Comparison of ENCODE assay signal across 17 cellular contexts in the genomic region with DNA sequence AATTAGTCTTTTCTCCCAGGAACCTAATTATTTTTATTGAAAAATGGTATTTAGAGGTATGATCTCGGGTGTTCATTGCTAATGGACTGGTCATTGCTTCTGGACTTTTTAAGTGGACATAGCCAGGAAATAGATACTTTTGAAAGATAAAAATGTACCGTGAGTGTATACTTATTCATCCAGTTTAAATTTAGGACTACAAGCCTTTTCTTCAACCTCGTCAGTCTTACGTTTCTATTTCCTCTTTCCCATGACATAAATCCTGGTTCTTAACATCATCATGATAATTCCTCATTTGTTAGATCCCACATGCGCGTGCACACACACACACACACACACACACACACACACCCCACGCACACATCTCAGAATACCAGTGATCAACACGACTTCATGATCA. TPM values are rescaled to one million over a fixed set of nuclear protein-coding genes. Genes with fewer than 3 reads are reported as not detected.
DNase-seq lines count a peak whose midpoint lies in the region; ATAC-seq and TF ChIP-seq lines count a peak whose summit lies in the region.
"Had no signal": no experiment of that assay in that cellular context is flagged by ENCODE, and none has a peak within 500 bp of the region (broad histone marks: within the 10 kb centered on the region; RNA-seq: fewer than 3 reads in every experiment).

No MANE protein-coding gene starts in this region.

- H3K4me3 ChIP-seq in IMR-90 (ENCODE audit: insufficient read depth, low read depth, low read length) (no peak overlapping the region), mesodermal cell (ENCODE audit: extremely low read depth, insufficient read depth, low read length, poor library complexity, severe bottlenecking) (no peak overlapping the region)
- H3K4me3 ChIP-seq: A549, HAP-1 had no signal

- no peak overlapping the region; the same call in 1 of the 2 replicates for H3K18ac ChIP-seq in IMR-90 (ENCODE audit: low read depth, low read length)

- H2BK5ac ChIP-seq in IMR-90 (ENCODE audit: low read depth, low read length, poor library complexity, severe bottlenecking): no peak overlapping the region

- no peaks in the 10 kb centered on the region for H3K9me3 Mint-ChIP-seq in chondrocyte (ENCODE audit: low read depth)
- peaks cover 4% of the 10 kb centered on the region for H3K9me3 Mint-ChIP-seq in activated T-cell treated with anti-CD3 and anti-CD28 coated beads, Interleukin-2, amount 50 U/mL, for 4 hours
- H3K9me3 Mint-ChIP-seq: HFFc6 had no signal

- no peak overlapping the region for H3K4me2 ChIP-seq in IMR-90 (ENCODE audit: low read depth, low read length)
- H3K4me2 ChIP-seq: A549 had no signal

- no TSS peak for BruUV-seq in IMR-90 (replicated peaks; lab: Mats Ljungman, UMichigan)

- H3K4me1 Mint-ChIP-seq in chondrocyte (ENCODE audit: low read depth): peaks cover 18% of the 10 kb centered on the region
- no peaks in the 10 kb centered on the region for H3K4me1 Mint-ChIP-seq in activated T-cell treated with anti-CD3 and anti-CD28 coated beads, Interleukin-2, amount 50 U/mL, for 4 hours (ENCODE audit: low read depth)
- H3K4me1 Mint-ChIP-seq: CD4-positive, alpha-beta memory T cell had no signal

- CTCF ChIA-PET in IMR-90 (lab: Yijun Ruan, JAX): no interaction called here

- no peak overlapping the region for H3K9ac ChIP-seq in IMR-90 (ENCODE audit: low read depth, low read length)

- no peak for TF ChIP-seq CTCF in IMR-90 (conservative IDR thresholded peaks at IDR 0.05; ENCODE audit: low read depth, low read length)
- TF ChIP-seq CTCF in chondrocyte (IDR thresholded peaks at IDR 0.05): no peak

- H3K36me3 Mint-ChIP-seq in chondrocyte (ENCODE audit: low read depth): no peaks in the 10 kb centered on the region
- no peaks in the 10 kb centered on the region for H3K36me3 Mint-ChIP-seq in activated T-cell treated with anti-CD3 and anti-CD28 coated beads, Interleukin-2, amount 50 U/mL, for 4 hours (ENCODE audit: insufficient read depth)
- H3K36me3 Mint-ChIP-seq: CD4-positive, alpha-beta memory T cell had no signal

- H3K27ac ChIP-seq in IMR-90 (ENCODE audit: insufficient read depth, low read length) (no peak overlapping the region), mesodermal cell (ENCODE audit: low read depth, low read length, severe bottlenecking) (peak overlapping the region; percentile 73)
- H3K27ac ChIP-seq: A549 had no signal

- H4K20me1 ChIP-seq in IMR-90 (ENCODE audit: insufficient read depth, low read length): no peaks in the 10 kb centered on the region

- in situ Hi-C loops in IMR-90 (cut with MboI; ENCODE audit: low sequenced_read_pairs): loop anchor here (25.0 kb wide), 1 partner anchor 338 kb away; no protein-coding TSS in a partner anchor
- in situ Hi-C loops in ACHN (cut with HindIII; ENCODE audit: low pct_ligation_motif_present, low pct_unique_long_range_greater_than_20kb, low sequenced_read_pairs): no loop called here

- no peak overlapping the region for H2AFZ ChIP-seq in IMR-90 (replicated peaks; ENCODE audit: low read length, poor library complexity)

- intact Hi-C loops in IMR-90 (cut with micrococcal nuclease): no loop called here

- H3K36me3 ChIP-seq in IMR-90 (ENCODE audit: control insufficient read depth, insufficient read depth, low read length) (no peaks in the 10 kb centered on the region), mesodermal cell (ENCODE audit: control insufficient read depth, insufficient read depth, low read length) (no peaks in the 10 kb centered on the region)
- H3K36me3 ChIP-seq: HAP-1 had no signal

- H3K9me1 ChIP-seq in IMR-90 (ENCODE audit: insufficient read depth, low read length): no peaks in the 10 kb centered on the region

- H2BK20ac ChIP-seq in IMR-90 (ENCODE audit: low read depth, low read length): no peak overlapping the region

- no peak overlapping the region for H3K4me3 Mint-ChIP-seq in chondrocyte (ENCODE audit: unreplicated experiment)
- no peak overlapping the region for H3K4me3 Mint-ChIP-seq in activated T-cell treated with anti-CD3 and anti-CD28 coated beads, Interleukin-2, amount 50 U/mL, for 4 hours
- H3K4me3 Mint-ChIP-seq: CD4-positive, alpha-beta memory T cell; HFFc6 had no signal

- H3K27me3 ChIP-seq in IMR-90 (ENCODE audit: control insufficient read depth, insufficient read depth, low read length): peaks cover 21% of the 10 kb centered on the region

- DNase-seq in IMR-90 (peak; percentile 2), chondrocyte (ENCODE audit: low spot score) (no peak), OCI-M1 (lab: John Stamatoyannopoulos, UW) (no peak), ACHN (no peak)
- DNase-seq in activated T-cell treated with anti-CD3 and anti-CD28 coated beads, Interleukin-2, amount 50 U/mL, for 4 hours: no peak
- DNase-seq: 8988T; C1 segment of cervical spinal cord; Calu3; CD4-positive, alpha-beta memory T cell; COR-L47; DMS53; DMS79 treated with DMSO at 0.1 percent for 48 hours; GOT3; HFFc6 had no signal

- H2AK5ac ChIP-seq in IMR-90 (ENCODE audit: low read depth, low read length): no peak overlapping the region

- WGBS in IMR-90 (ENCODE audit: extremely low coverage in 2 of 2, insufficient read length in 1 of 2), 2 experiments: no CpG with 5 or more reads among the region's 8 CpGs
- 85 to 86% methylated on average over 3 to 6 of the region's 8 CpGs for WGBS in mesodermal cell (ENCODE audit: insufficient coverage in 2 of 2), 2 experiments

- peak overlapping the region; percentile 18 for H3K27ac Mint-ChIP-seq in chondrocyte (ENCODE audit: unreplicated experiment)
- H3K27ac Mint-ChIP-seq: CD4-positive, alpha-beta memory T cell had no signal

- no peak overlapping the region for H4K5ac ChIP-seq in IMR-90 (ENCODE audit: low read depth, low read length)

- H3K4me1 ChIP-seq in IMR-90 (ENCODE audit: control insufficient read depth, insufficient read depth, low read length) (no peaks in the 10 kb centered on the region; the same call in 1 of the 2 replicates), mesodermal cell (ENCODE audit: control insufficient read depth, insufficient read depth, low read length, poor library complexity, severe bottlenecking) (peaks cover 13% of the 10 kb centered on the region)
- H3K4me1 ChIP-seq: HAP-1 had no signal

- POLR2A ChIA-PET in IMR-90 (lab: Charles Lee; ENCODE audit: unreplicated experiment): no interaction called here

- H3K27me3 Mint-ChIP-seq in chondrocyte (ENCODE audit: low read depth): peaks cover 8% of the 10 kb centered on the region
- peaks cover 11% of the 10 kb centered on the region for H3K27me3 Mint-ChIP-seq in activated T-cell treated with anti-CD3 and anti-CD28 coated beads, Interleukin-2, amount 50 U/mL, for 4 hours (ENCODE audit: low read depth)

- dilution Hi-C loops in IMR-90 (cut with HindIII; ENCODE audit: low sequenced_read_pairs, unreplicated experiment): no loop called here

- no peak overlapping the region for H4K8ac ChIP-seq in IMR-90 (ENCODE audit: low read depth in 2 of 2, low read length in 2 of 2)

- H2BK15ac ChIP-seq in IMR-90 (ENCODE audit: low read depth, low read length): no peak overlapping the region

- H3K56ac ChIP-seq in IMR-90 (ENCODE audit: extremely low read depth, insufficient read depth, low read length): no peak overlapping the region

- TF ChIP-seq RAD21 in IMR-90 (IDR thresholded peaks at IDR 0.05; ENCODE audit: low read length): no peak

- H3K23ac ChIP-seq in IMR-90 (ENCODE audit: low read depth, low read length): no peak overlapping the region

- no peak overlapping the region for H3K4ac ChIP-seq in IMR-90 (ENCODE audit: low read depth, low read length)

- H4K91ac ChIP-seq in IMR-90 (ENCODE audit: insufficient read depth, low read depth, low read length): no peak overlapping the region

- no peak overlapping the region for H2BK120ac ChIP-seq in IMR-90 (ENCODE audit: low read depth, low read length)

- H3K9me3 ChIP-seq in IMR-90 (ENCODE audit: control insufficient read depth, insufficient read depth, low read length) (no peaks in the 10 kb centered on the region), mesodermal cell (ENCODE audit: control insufficient read depth, low read length) (no peaks in the 10 kb centered on the region)
- H3K9me3 ChIP-seq: A549, HAP-1 had no signal

- no peak for TF ChIP-seq POLR2A in IMR-90 (IDR thresholded peaks at IDR 0.05; ENCODE audit: low read depth, low read length)

- no peaks in the 10 kb centered on the region for H3K79me1 ChIP-seq in IMR-90 (ENCODE audit: low read depth in 1 of 2, low read length in 2 of 2)

- H2AK9ac ChIP-seq in IMR-90 (replicated peaks; ENCODE audit: low read depth, low read length, poor library complexity): no peak overlapping the region

- no peak for ATAC-seq in IMR-90 (ENCODE audit: low read depth)
- ATAC-seq in activated T-cell treated with anti-CD3 and anti-CD28 coated beads, Interleukin-2, amount 50 U/mL, for 4 hours: no peak
- ATAC-seq: A549 had no signal

- H3K14ac ChIP-seq in IMR-90 (replicated peaks; ENCODE audit: low read depth, low read length): no peak overlapping the region

TF ChIP-seq in IMR-90, 13 proteins besides CTCF, POLR2A, EP300 and RAD21 (continues in another document):
- TF ChIP-seq, protein P1, sequence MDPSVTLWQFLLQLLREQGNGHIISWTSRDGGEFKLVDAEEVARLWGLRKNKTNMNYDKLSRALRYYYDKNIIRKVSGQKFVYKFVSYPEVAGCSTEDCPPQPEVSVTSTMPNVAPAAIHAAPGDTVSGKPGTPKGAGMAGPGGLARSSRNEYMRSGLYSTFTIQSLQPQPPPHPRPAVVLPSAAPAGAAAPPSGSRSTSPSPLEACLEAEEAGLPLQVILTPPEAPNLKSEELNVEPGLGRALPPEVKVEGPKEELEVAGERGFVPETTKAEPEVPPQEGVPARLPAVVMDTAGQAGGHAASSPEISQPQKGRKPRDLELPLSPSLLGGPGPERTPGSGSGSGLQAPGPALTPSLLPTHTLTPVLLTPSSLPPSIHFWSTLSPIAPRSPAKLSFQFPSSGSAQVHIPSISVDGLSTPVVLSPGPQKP (IDR thresholded peaks at IDR 0.05; ENCODE audit: borderline replicate concordance, low read depth, low read length): no peak
- TF ChIP-seq CEBPB (IDR thresholded peaks at IDR 0.05; ENCODE audit: low read depth, low read length) (no peak), BHLHE40 (IDR thresholded peaks at IDR 0.05; ENCODE audit: low read depth, low read length) (no peak), SMC3 (IDR thresholded peaks at IDR 0.05; ENCODE audit: low read depth, low read length) (no peak), RCOR1 (IDR thresholded peaks at IDR 0.05; ENCODE audit: insufficient replicate concordance, low read length) (no peak), MAFK (IDR thresholded peaks at IDR 0.05; ENCODE audit: low read depth, low read length) (no peak), MXI1 (IDR thresholded peaks at IDR 0.05; ENCODE audit: borderline replicate concordance, low read depth, low read length) (no peak), NFE2L2 (IDR thresholded peaks at IDR 0.05; ENCODE audit: low read depth, low read length) (no peak)

RNA-seq across cellular contexts. Expression of gene PDE8B, which starts 15.1 kb away (rescaled TPM):
- total RNA-seq in IMR-90 (2012; rRNA removed) (under 0.01 TPM in 2 replicates), chondrocyte (1.1 to 2.2 TPM (median 1.8 TPM) in 3 replicates)
- polyA plus RNA-seq in IMR-90 (2012; rRNA removed): 0.03 TPM in 1 of 2 replicates, not detected in the other
- 0.03 TPM in 1 of 2 replicates, not detected in the other for polyA plus RNA-seq in IMR-90 (2012; cell fraction: cytosol; rRNA removed)
- 0.07 and 0.25 TPM in 2 replicates for polyA plus RNA-seq in IMR-90 (2012; cell fraction: nucleus; rRNA removed; ENCODE audit: low replicate concordance)
- 0.29 TPM for polyA plus RNA-seq in mesodermal cell (2013, experiment 1 of 2)
- 1.3 TPM for polyA plus RNA-seq in mesodermal cell (2013, experiment 2 of 2)
- total RNA-seq in activated T-cell treated with anti-CD3 and anti-CD28 coated beads, Interleukin-2, amount 50 U/mL, for 4 hours: not detected
- total RNA-seq: CD4-positive, alpha-beta memory T cell had no signal
